ENCODE assay signal across 7 cellular contexts in the genomic region with DNA sequence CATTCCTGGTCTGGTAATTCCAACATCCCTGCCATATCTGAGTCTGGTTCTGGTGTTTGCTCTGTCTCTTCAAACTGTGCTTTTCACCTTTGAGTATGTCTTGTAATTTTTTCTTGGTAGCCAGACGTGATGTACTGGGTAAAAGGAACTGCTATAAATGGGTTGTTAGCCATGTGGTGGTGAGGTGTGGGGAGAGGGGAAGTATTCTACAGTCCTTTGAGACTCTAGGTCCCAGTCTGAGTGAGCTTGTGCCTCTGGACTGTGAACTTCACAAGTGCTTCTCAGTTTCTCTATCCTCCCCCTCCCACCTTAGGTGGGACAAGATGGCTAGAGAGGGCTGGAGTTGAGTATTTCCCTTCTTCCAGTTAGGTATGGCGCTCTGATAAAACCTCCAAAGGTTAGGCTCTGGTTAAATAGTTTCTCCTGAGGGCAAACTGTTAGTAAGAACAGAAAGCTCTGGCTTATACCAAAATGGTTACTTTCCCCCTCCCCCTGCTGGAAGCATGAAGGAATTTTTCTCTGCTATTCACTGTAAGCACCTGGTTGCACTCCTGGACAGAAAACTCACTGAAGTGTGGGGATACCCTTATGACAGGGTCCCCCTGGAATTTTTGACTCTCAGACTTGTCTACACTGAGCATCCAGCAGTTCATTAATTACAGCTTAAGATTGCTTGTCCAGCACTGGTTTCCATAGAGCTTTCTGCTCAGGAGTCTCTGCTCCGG.
A peak's percentile ranks its signal among the peaks of the same experiment; 100 is the strongest.
DNase-seq lines count a peak whose midpoint lies in the region; ATAC-seq and TF ChIP-seq lines count a peak whose summit lies in the region.

No MANE protein-coding gene starts in this region.

- no peak overlapping the region for H3K4me2 ChIP-seq in DND-41 (ENCODE audit: insufficient read depth, low read length)

- intact Hi-C loops in uterus (cut with DNase I; ENCODE audit: low total_unique reads): no loop called here

- no peak overlapping the region for H3K27ac Mint-ChIP-seq in nephron progenitor cell

- peaks cover 8% of the 10 kb centered on the region for H3K4me1 ChIP-seq in DND-41 (ENCODE audit: insufficient read depth, low read length)
- H3K4me1 ChIP-seq in Peyer's patch: no peaks in the 10 kb centered on the region
- H3K4me1 ChIP-seq in uterus: no peaks in the 10 kb centered on the region

- H3K9ac ChIP-seq in DND-41 (ENCODE audit: low read depth, low read length): no peak overlapping the region

- peaks cover 9% of the 10 kb centered on the region for H3K36me3 Mint-ChIP-seq in nephron progenitor cell (ENCODE audit: low read depth)

- H3K4me3 Mint-ChIP-seq in nephron progenitor cell: no peak overlapping the region

- peaks cover 26% of the 10 kb centered on the region for H3K27me3 ChIP-seq in DND-41 (ENCODE audit: insufficient read depth, low read length, poor library complexity)
- H3K27me3 ChIP-seq in Peyer's patch: no peaks in the 10 kb centered on the region
- H3K27me3 ChIP-seq in uterus: no peaks in the 10 kb centered on the region

- no peak for DNase-seq in DND-41
- no peak for DNase-seq in astrocyte of the spinal cord (ENCODE audit: low read depth, low spot score)
- no peak for DNase-seq in nephron progenitor cell
- no peak for DNase-seq in Peyer's patch
- DNase-seq in uterus: no peak

- H4K20me1 ChIP-seq in DND-41 (ENCODE audit: insufficient read depth, low read length): no peaks in the 10 kb centered on the region

- in situ Hi-C loops in astrocyte of the spinal cord (cut with HindIII; ENCODE audit: low sequenced_read_pairs): no loop called here

- H3K9me3 Mint-ChIP-seq in nephron progenitor cell: peaks cover 24% of the 10 kb centered on the region

- H3K27me3 Mint-ChIP-seq in nephron progenitor cell (ENCODE audit: low read depth, poor library complexity): peaks cover 15% of the 10 kb centered on the region

- peak; percentile 42; the same call in 1 of the 3 replicates for ATAC-seq in DND-41 (ENCODE audit: insufficient read depth, low read depth)
- peak; percentile 30 for ATAC-seq in HG03066 (IDR thresholded peaks at IDR 0.05; ENCODE audit: low read depth, unreplicated experiment)
- ATAC-seq in GM18520 (IDR thresholded peaks at IDR 0.05; ENCODE audit: unreplicated experiment): no peak

- H3K9me3 ChIP-seq in DND-41 (ENCODE audit: insufficient read depth, low read length, severe bottlenecking): no peaks in the 10 kb centered on the region
- H3K9me3 ChIP-seq in Peyer's patch: no peaks in the 10 kb centered on the region
- H3K9me3 ChIP-seq in uterus: no peaks in the 10 kb centered on the region

- H2AFZ ChIP-seq in DND-41 (ENCODE audit: low read depth, low read length): no peak overlapping the region

- TF ChIP-seq CTCF in DND-41 (IDR thresholded peaks at IDR 0.05; ENCODE audit: borderline replicate concordance, extremely low read depth, low read length, poor library complexity, severe bottlenecking) (peak; percentile 41), astrocyte of the spinal cord (IDR thresholded peaks at IDR 0.05; ENCODE audit: low read depth, low read length) (peak; percentile 32), nephron progenitor cell (IDR thresholded peaks at IDR 0.05) (peak; percentile 14), Peyer's patch (IDR thresholded peaks at IDR 0.05) (peak in 3 of 6 experiments; percentile 6 to 21 (median 18)), uterus (IDR thresholded peaks at IDR 0.05) (no peak)

- TF ChIP-seq POLR2A in Peyer's patch (IDR thresholded peaks at IDR 0.05): no peak
- no peak for TF ChIP-seq POLR2A in uterus (IDR thresholded peaks at IDR 0.05)

- H3K79me2 ChIP-seq in DND-41 (ENCODE audit: insufficient read depth, low read length): no peaks in the 10 kb centered on the region

- H3K36me3 ChIP-seq in DND-41 (ENCODE audit: insufficient read depth, low read length) (no peaks in the 10 kb centered on the region), Peyer's patch (no peaks in the 10 kb centered on the region), uterus (no peaks in the 10 kb centered on the region)

- no peak overlapping the region for H3K4me3 ChIP-seq in DND-41 (ENCODE audit: low read depth in 1 of 2, low read length in 2 of 2)
- no peak overlapping the region for H3K4me3 ChIP-seq in astrocyte of the spinal cord (ENCODE audit: low read depth, low read length)
- no peak overlapping the region for H3K4me3 ChIP-seq in Peyer's patch
- H3K4me3 ChIP-seq in uterus: no peak overlapping the region

- peaks cover 48% of the 10 kb centered on the region for H3K4me1 Mint-ChIP-seq in nephron progenitor cell

- H3K27ac ChIP-seq in DND-41 (ENCODE audit: low read length) (no peak overlapping the region), Peyer's patch (no peak overlapping the region), uterus (no peak overlapping the region)

Comparison
In these comparisons a context has a peak if more than half of its experiments do, and no peak if none do; other contexts are left out.
1. CTCF ChIP-seq: peak in DND-41 (single experiment), astrocyte of the spinal cord (single experiment) and nephron progenitor cell (single experiment); none in uterus (0 of 4).